ENCODE assay signal across 17 cellular contexts in the genomic region with DNA sequence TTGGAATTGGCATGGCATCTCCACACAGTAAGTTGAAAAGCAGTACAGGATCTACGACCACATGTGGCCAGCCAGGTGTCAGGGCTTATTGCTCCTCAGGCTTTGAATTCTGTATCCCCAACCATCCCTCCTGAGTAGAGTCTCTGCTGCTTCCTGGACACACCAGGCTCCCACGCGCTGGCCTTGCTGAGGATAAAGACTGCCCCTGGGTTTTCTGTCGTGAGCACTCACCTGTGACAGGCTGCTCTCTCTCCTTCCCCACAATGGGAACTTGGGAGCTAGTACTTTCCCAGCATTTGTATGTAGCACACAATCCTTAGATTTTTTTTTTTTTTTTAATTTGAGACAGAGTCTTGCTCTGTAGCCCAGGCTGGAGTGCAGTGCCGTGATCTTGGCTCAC. TPM values are rescaled to one million over a fixed set of nuclear protein-coding genes. Genes with fewer than 3 reads are reported as not detected.
DNase-seq lines count a peak whose midpoint lies in the region; ATAC-seq, FAIRE-seq and TF ChIP-seq lines count a peak whose summit lies in the region.
"Had no signal": no experiment of that assay in that cellular context is flagged by ENCODE, and none has a peak within 500 bp of the region (broad histone marks: within the 10 kb centered on the region; RNA-seq: fewer than 3 reads in every experiment).

No MANE protein-coding gene starts in this region.

- CTCF ChIA-PET in IMR-90 (lab: Yijun Ruan, JAX) (interaction anchor here (0.6 kb wide), 1 partner anchor 82 kb away, joined by 4 read pairs; no protein-coding TSS in a partner anchor), H1 (lab: Charles Lee; ENCODE audit: partially characterized antibody) (interaction anchor here (0.6 to 2.2 kb wide), 3 partner anchors 15 to 67 kb away, joined by 3 to 5 read pairs (median 4); no protein-coding TSS in a partner anchor)

- H4K91ac ChIP-seq in IMR-90 (ENCODE audit: insufficient read depth, low read depth, low read length) (peak overlapping the region; percentile 54), H1 (replicated peaks; ENCODE audit: insufficient read length, low read length) (no peak overlapping the region)

- H2BK120ac ChIP-seq in IMR-90 (ENCODE audit: low read depth, low read length) (peak overlapping the region; percentile 40), H1 (replicated peaks; ENCODE audit: low read depth, low read length) (no peak overlapping the region)

- no peaks in the 10 kb centered on the region for H3K23me2 ChIP-seq in H1 (ENCODE audit: low read depth, low read length)

- H4K8ac ChIP-seq in IMR-90 (ENCODE audit: low read depth in 2 of 2, low read length in 2 of 2) (peak overlapping the region; percentile 0 to 22; a peak in 1 of 4 replicates), H1 (ENCODE audit: extremely low read depth, insufficient read depth, low read length) (no peak overlapping the region)

- no peak overlapping the region; the same call in 1 of the 2 replicates for H2AK5ac ChIP-seq in IMR-90 (ENCODE audit: low read depth, low read length)
- no peak overlapping the region for H2AK5ac ChIP-seq in H1 (ENCODE audit: low read depth, low read length)

- H3K79me1 ChIP-seq in IMR-90 (ENCODE audit: low read depth in 1 of 2, low read length in 2 of 2) (peaks cover 10 to 13% of the 10 kb centered on the region in 2 experiments; a peak in 3 of 4 replicates), H1 (ENCODE audit: low read depth, low read length) (peaks cover 2% of the 10 kb centered on the region; the same call in 1 of the 2 replicates)

- no peak overlapping the region for H4K5ac ChIP-seq in IMR-90 (ENCODE audit: low read depth, low read length)
- no peak overlapping the region for H4K5ac ChIP-seq in H1 (ENCODE audit: insufficient read length, low read depth, low read length)

- no peak overlapping the region for H2AFZ ChIP-seq in IMR-90 (replicated peaks; ENCODE audit: low read length, poor library complexity)
- H2AFZ ChIP-seq in H1 (ENCODE audit: low read length) = no peak overlapping the region

- peak overlapping the region; percentile 12 for H3K14ac ChIP-seq in IMR-90 (replicated peaks; ENCODE audit: low read depth, low read length)
- H3K14ac ChIP-seq in H1 (ENCODE audit: insufficient read length) = no peak overlapping the region

- BruUV-seq in IMR-90 (replicated peaks; lab: Mats Ljungman, UMichigan) = no TSS peak

- H2BK15ac ChIP-seq in IMR-90 (ENCODE audit: low read depth, low read length) (0 out of 3 replicates have a peak overlapping the region, but pooled peaks have one; percentile 44), H1 (ENCODE audit: low read length) (no peak overlapping the region)

- H3K9me3 ChIP-seq in IMR-90 (ENCODE audit: control insufficient read depth, insufficient read depth, low read length) = no peaks in the 10 kb centered on the region
- no peaks in the 10 kb centered on the region for H3K9me3 ChIP-seq in H1 (ENCODE audit: insufficient read depth in 2 of 2, low read depth in 1 of 2, low read length in 1 of 2)
- H3K9me3 ChIP-seq in mesodermal cell (ENCODE audit: control insufficient read depth, low read length) = no peaks in the 10 kb centered on the region
- H3K9me3 ChIP-seq in subcutaneous abdominal adipose tissue (ENCODE audit: control insufficient read depth in 5 of 5, low read length in 5 of 5) = no peaks in the 10 kb centered on the region
- H3K9me3 ChIP-seq: MG63, SK-N-SH, vagina had no signal

- dilution Hi-C loops in IMR-90 (cut with HindIII; ENCODE audit: low sequenced_read_pairs, unreplicated experiment) = no loop called here

- H2BK20ac ChIP-seq in IMR-90 (ENCODE audit: low read depth, low read length) (0 out of 2 replicates have a peak overlapping the region, but pooled peaks have one; percentile 49), H1 (ENCODE audit: low read length) (no peak overlapping the region)

- TF ChIP-seq CTCF in IMR-90 (conservative IDR thresholded peaks at IDR 0.05; ENCODE audit: low read depth, low read length) (no peak), H1 (IDR thresholded peaks at IDR 0.05; ENCODE audit: control extremely low read depth in 1 of 3, insufficient read depth in 1 of 3, low read depth in 1 of 3, low read length in 3 of 3) (no peak)

- H3K9ac ChIP-seq in IMR-90 (ENCODE audit: low read depth, low read length) (no peak overlapping the region), H1 (replicated peaks in 1 of 4; ENCODE audit: extremely low read depth in 1 of 4, low read depth in 3 of 4, low read length in 3 of 4) (no peak overlapping the region; a peak in 1 of 7 replicates), subcutaneous abdominal adipose tissue (ENCODE audit: low read length in 5 of 5) (no peak overlapping the region)
- H3K9ac ChIP-seq: SK-N-SH had no signal

- peaks cover 12 to 90% of the 10 kb centered on the region in 2 experiments for H3K79me2 ChIP-seq in H1 (ENCODE audit: control insufficient read depth in 1 of 2, insufficient read depth in 2 of 2, low read length in 2 of 2)

- H3K27ac ChIP-seq in IMR-90 (ENCODE audit: insufficient read depth, low read length) (peak overlapping the region; percentile 50; the same call in 1 of the 2 replicates), H1 (ENCODE audit: low read depth, low read length) (no peak overlapping the region), mesodermal cell (ENCODE audit: low read depth, low read length, severe bottlenecking) (peak overlapping the region; percentile 89), subcutaneous abdominal adipose tissue (ENCODE audit: low read depth, low read length) (peak overlapping the region; percentile 47)

- FAIRE-seq in H1 (lab: Jason Lieb, UNC) = no peak
- FAIRE-seq: colon had no signal

- TF ChIP-seq POLR2A in IMR-90 (IDR thresholded peaks at IDR 0.05; ENCODE audit: low read depth, low read length) (no peak), H1 (IDR thresholded peaks at IDR 0.05; ENCODE audit: control extremely low read depth in 1 of 2, low read depth in 2 of 2, low read length in 2 of 2) (no peak)

- peak overlapping the region; percentile 14 for H3K18ac ChIP-seq in IMR-90 (ENCODE audit: low read depth, low read length)
- H3K18ac ChIP-seq in H1 (ENCODE audit: extremely low read depth, low read length) = peak overlapping the region; percentile 44; the same call in 1 of the 2 replicates

- no peak for DNase-seq in IMR-90
- no peak for DNase-seq in H1 (ENCODE audit: low read depth in 1 of 2, low spot score in 2 of 2)
- DNase-seq in NCI-H2227 treated with DMSO at 0.1 percent for 48 hours (lab: John Stamatoyannopoulos, UW) = no peak
- DNase-seq in activated CD4-positive, alpha-beta T cell treated with anti-CD3 and anti-CD28 coated beads, Interleukin-2, amount 50 U/mL, for 1 hour = no peak
- DNase-seq: activated CD4-positive, alpha-beta T cell treated with anti-CD3 and anti-CD28 coated beads, Interleukin-2, amount 50 U/mL, for 4 hours; activated CD8-positive, alpha-beta memory T cell treated with anti-CD3 and anti-CD28 coated beads, Interleukin-2, amount 50 U/mL, for 48 hours; activated effector memory CD4-positive, alpha-beta T cell treated with Interleukin-2 at 50 U/mL for 16 hours; left ventricle myocardium superior; MG63; NCI-H2107; NCI-H524; SK-N-SH had no signal

- H4K20me1 ChIP-seq in IMR-90 (ENCODE audit: insufficient read depth, low read length) (no peaks in the 10 kb centered on the region), H1 (replicated peaks in 1 of 2; ENCODE audit: control insufficient read depth in 1 of 2, insufficient read depth in 2 of 2, low read length in 2 of 2) (peaks cover 11 to 15% of the 10 kb centered on the region in 2 experiments)

- peak overlapping the region; percentile 37 for H2AK9ac ChIP-seq in IMR-90 (replicated peaks; ENCODE audit: low read depth, low read length, poor library complexity)

- H3K4me3 ChIP-seq in IMR-90 (ENCODE audit: insufficient read depth, low read depth, low read length) (no peak overlapping the region), H1 (ENCODE audit: extremely low read depth in 1 of 4, insufficient read depth in 2 of 4, low read depth in 3 of 4, low read length in 4 of 4) (no peak overlapping the region), mesodermal cell (ENCODE audit: extremely low read depth, insufficient read depth, low read length, poor library complexity, severe bottlenecking) (no peak overlapping the region), subcutaneous abdominal adipose tissue (ENCODE audit: low read depth in 1 of 5, low read length in 5 of 5) (no peak overlapping the region)
- H3K4me3 ChIP-seq: MG63, vagina had no signal

- H3K56ac ChIP-seq in IMR-90 (ENCODE audit: extremely low read depth, insufficient read depth, low read length) (no peak overlapping the region), H1 (replicated peaks; ENCODE audit: insufficient read length, low read depth, low read length) (no peak overlapping the region)

- no peak for TF ChIP-seq EP300 in H1 (IDR thresholded peaks at IDR 0.05; ENCODE audit: borderline replicate concordance in 1 of 2, low read depth in 2 of 2, low read length in 2 of 2)

- H3K36me3 ChIP-seq in IMR-90 (ENCODE audit: control insufficient read depth, insufficient read depth, low read length) (peaks cover 3% of the 10 kb centered on the region; the same call in 1 of the 2 replicates), H1 (ENCODE audit: control insufficient read depth in 2 of 4, insufficient read depth in 4 of 4, low read length in 3 of 4) (peaks cover 0 to 20% (median 3%) of the 10 kb centered on the region in 4 experiments; a peak in 3 of 8 replicates), mesodermal cell (ENCODE audit: control insufficient read depth, insufficient read depth, low read length) (peaks cover 22% of the 10 kb centered on the region), subcutaneous abdominal adipose tissue (ENCODE audit: control insufficient read depth in 5 of 5, insufficient read depth in 5 of 5, low read length in 5 of 5) (peaks cover 2 to 13% (median 6%) of the 10 kb centered on the region in 5 donors)
- H3K36me3 ChIP-seq: MG63, vagina had no signal

- peaks cover 6% of the 10 kb centered on the region for H3K9me1 ChIP-seq in IMR-90 (ENCODE audit: insufficient read depth, low read length)

- ATAC-seq in IMR-90 (ENCODE audit: low read depth) (no peak), GM18520 (IDR thresholded peaks at IDR 0.05; ENCODE audit: unreplicated experiment) (no peak)
- ATAC-seq: left ventricle myocardium superior had no signal

- intact Hi-C loops in IMR-90 (cut with micrococcal nuclease) = no loop called here

- no peak overlapping the region for H2BK5ac ChIP-seq in IMR-90 (ENCODE audit: low read depth, low read length, poor library complexity, severe bottlenecking)
- H2BK5ac ChIP-seq in H1 (ENCODE audit: low read depth, low read length) = peak overlapping the region; percentile 1; the same call in 1 of the 2 replicates

- H3K4ac ChIP-seq in IMR-90 (ENCODE audit: low read depth, low read length) (peak overlapping the region; percentile 35), H1 (replicated peaks; ENCODE audit: insufficient read length, low read depth, low read length) (no peak overlapping the region)

- in situ Hi-C loops in IMR-90 (cut with MboI; ENCODE audit: low sequenced_read_pairs) = no loop called here

- no peak overlapping the region for H2BK12ac ChIP-seq in H1 (ENCODE audit: low read depth, low read length)

- peaks cover 23% of the 10 kb centered on the region for H3K4me1 ChIP-seq in IMR-90 (ENCODE audit: control insufficient read depth, insufficient read depth, low read length)
- peaks cover 15 to 36% (median 28%) of the 10 kb centered on the region in 4 experiments for H3K4me1 ChIP-seq in H1 (replicated peaks in 1 of 4; ENCODE audit: control insufficient read depth in 3 of 4, insufficient read depth in 4 of 4, low read length in 3 of 4)
- H3K4me1 ChIP-seq in mesodermal cell (ENCODE audit: control insufficient read depth, insufficient read depth, low read length, poor library complexity, severe bottlenecking) = peaks cover 41% of the 10 kb centered on the region
- H3K4me1 ChIP-seq in subcutaneous abdominal adipose tissue (ENCODE audit: control insufficient read depth in 5 of 5, insufficient read depth in 5 of 5, low read length in 5 of 5) = peaks cover 3 to 28% (median 19%) of the 10 kb centered on the region in 5 donors

- POLR2A ChIA-PET in IMR-90 (lab: Charles Lee; ENCODE audit: unreplicated experiment) = no interaction called here
- POLR2A ChIA-PET in H1 (lab: Charles Lee; ENCODE audit: partially characterized antibody) = interaction anchor here (1.2 kb wide), 1 partner anchor 17 kb away, joined by 3 read pairs; no protein-coding TSS in a partner anchor

- TF ChIP-seq RAD21 in IMR-90 (IDR thresholded peaks at IDR 0.05; ENCODE audit: low read length) = no peak
- no peak for TF ChIP-seq RAD21 in H1 (IDR thresholded peaks at IDR 0.05 in 1 of 2, conservative IDR thresholded peaks at IDR 0.05 in 1 of 2; ENCODE audit: low read depth in 2 of 2, low read length in 2 of 2)

- H3K27me3 ChIP-seq in IMR-90 (ENCODE audit: control insufficient read depth, insufficient read depth, low read length) = no peaks in the 10 kb centered on the region
- H3K27me3 ChIP-seq in H1 (replicated peaks in 1 of 4; ENCODE audit: control insufficient read depth in 3 of 4, extremely low read depth in 1 of 4, insufficient read depth in 3 of 4, low read length in 3 of 4) = no peaks in the 10 kb centered on the region
- no peaks in the 10 kb centered on the region for H3K27me3 ChIP-seq in subcutaneous abdominal adipose tissue (ENCODE audit: control insufficient read depth in 5 of 5, insufficient read depth in 4 of 5, low read length in 5 of 5)
- H3K27me3 ChIP-seq: vagina had no signal

- H3K23ac ChIP-seq in IMR-90 (ENCODE audit: low read depth, low read length) (peak overlapping the region; percentile 28), H1 (ENCODE audit: insufficient read length) (no peak overlapping the region)

- H3K4me2 ChIP-seq in IMR-90 (ENCODE audit: low read depth, low read length) (no peak overlapping the region; the same call in 1 of the 2 replicates), H1 (ENCODE audit: insufficient read depth in 1 of 2, low read depth in 2 of 2, low read length in 2 of 2) (peak overlapping the region; percentile 34 to 42; a peak in 2 of 4 replicates)
- H3K4me2 ChIP-seq: SK-N-SH had no signal

- 100% methylated on average over 2 of the region's 5 CpGs; no CpG with 5 or more reads in 1 of the 2 experiments for WGBS in IMR-90 (ENCODE audit: extremely low coverage in 2 of 2, insufficient read length in 1 of 2), 2 experiments
- 85% methylated on average over 5 of the region's 5 CpGs; no CpG with 5 or more reads in 1 of the 2 experiments for WGBS in H1 (ENCODE audit: extremely low coverage in 1 of 2, insufficient coverage in 1 of 2, insufficient read length in 1 of 2, insufficient replicate concordance in 2 of 2, low coverage in 1 of 2, low lambda C conversion rate in 2 of 2, missing lambda C conversion rate in 1 of 2), 2 experiments
- 86 to 89% methylated on average over 5 of the region's 5 CpGs for WGBS in mesodermal cell (ENCODE audit: insufficient coverage in 2 of 2), 2 experiments

RNA-seq across cellular contexts. Expression of a gene that starts 33.6 kb away (rescaled TPM):
- 17.5 and 17.9 TPM in 2 replicates for total RNA-seq in IMR-90 (2012; rRNA removed)
- polyA plus RNA-seq in IMR-90 (2012; rRNA removed) (12.3 and 13.9 TPM in 2 replicates), H1 (2011; rRNA removed) (80.1 and 87.4 TPM in 2 replicates)
- polyA plus RNA-seq in IMR-90 (2012; cell fraction: cytosol; rRNA removed) = 7.1 and 11.7 TPM in 2 replicates
- polyA plus RNA-seq in IMR-90 (2012; cell fraction: nucleus; rRNA removed; ENCODE audit: low replicate concordance) = 8.2 and 17.8 TPM in 2 replicates
- 118 and 124 TPM in 2 replicates for total RNA-seq in H1 (2021; fragmentation: NEBNext Ultra II Directional; extraction: Animal tissue kit (Norgen Biotek cat#: 25700))
- 74.1 TPM for polyA plus RNA-seq in H1 (2011; cell fraction: cytosol; rRNA removed)
- 95.6 TPM for polyA plus RNA-seq in H1 (2011; cell fraction: nucleus; rRNA removed)
- 77.4 to 111 TPM (median 91.6 TPM) in 4 replicates for polyA plus RNA-seq in H1 (2012, experiment 1 of 2)
- polyA plus RNA-seq in H1 (2012, experiment 2 of 2) = 28.4 TPM
- polyA plus RNA-seq in H1 (2013, experiment 1 of 2) = 54.3 TPM
- polyA plus RNA-seq in H1 (2013, experiment 2 of 2) = 50.2 TPM
- 219 and 238 TPM in 2 replicates for polyA minus RNA-seq in H1 (2011; rRNA and poly(A)+ RNA removed)
- 79.4 TPM for polyA minus RNA-seq in H1 (2011; cell fraction: cytosol; rRNA and poly(A)+ RNA removed)
- 225 TPM for polyA minus RNA-seq in H1 (2011; cell fraction: nucleus; rRNA and poly(A)+ RNA removed)
- polyA plus RNA-seq in mesodermal cell (2013, experiment 1 of 2) = 59.3 TPM
- 56.0 TPM for polyA plus RNA-seq in mesodermal cell (2013, experiment 2 of 2)
